In genomic region chr17:957856-958421, GRCh38 we compare ENCODE assay signal across 1 cellular context.
TF ChIP-seq lines count a peak whose summit lies in the region.

No MANE protein-coding gene starts in this region.

TF ChIP-seq in K562, 482 proteins besides CTCF, POLR2A, EP300 and RAD21 (continued from another document):
- TF ChIP-seq, protein P1, sequence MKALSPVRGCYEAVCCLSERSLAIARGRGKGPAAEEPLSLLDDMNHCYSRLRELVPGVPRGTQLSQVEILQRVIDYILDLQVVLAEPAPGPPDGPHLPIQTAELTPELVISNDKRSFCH (CRISPR knock-in tag; IDR thresholded peaks at IDR 0.05), result no peak
- TF ChIP-seq, protein P1 (tag; IDR thresholded peaks at IDR 0.05), result peak; percentile 47; the same call in 1 of the 2 replicates
TF ChIP-seq in K562: peak in this region for 1.
